ENCODE assay signal across 32 cellular contexts in genomic region chrX:149961572-149961971, GRCh38. TPM values are rescaled to one million over a fixed set of nuclear protein-coding genes. Genes with fewer than 3 reads are reported as not detected.
"Had no signal": no experiment of that assay in that cellular context is flagged by ENCODE, and none has a peak within 500 bp of the region (broad histone marks: within the 10 kb centered on the region; RNA-seq: fewer than 3 reads in every experiment).

No MANE protein-coding gene starts in this region.

- H3K4me3 ChIP-seq: left ventricle myocardium inferior, lung, pancreas, prostate gland, sigmoid colon, spleen, tibial nerve, uterus had no signal

- H3K27ac Mint-ChIP-seq: immature natural killer cell; mesothelial cell of epicardium; natural killer cell; stimulated activated memory B cell treated with anti-CD40 and anti-IgM and Interleukin-4, amounts not matched to agents 10 μg/mL and 1 μg/mL and 100 μg/mL, for 72 hours; stimulated activated naive CD8-positive, alpha-beta T cell treated with anti-CD3 and anti-CD28 coated beads, Interleukin-15, amount 100 ng/mL, for 72 hours; type B pancreatic cell had no signal

- FAIRE-seq: small intestine had no signal

- H3K4me3 Mint-ChIP-seq: immature natural killer cell; mesothelial cell of epicardium; naive B cell; natural killer cell; stimulated activated memory B cell treated with anti-CD40 and anti-IgM and Interleukin-4, amounts not matched to agents 10 μg/mL and 1 μg/mL and 100 μg/mL, for 72 hours; stimulated activated naive CD8-positive, alpha-beta T cell treated with anti-CD3 and anti-CD28 coated beads, Interleukin-15, amount 100 ng/mL, for 72 hours; type B pancreatic cell had no signal

- H3K27me3 Mint-ChIP-seq: naive B cell; stimulated activated memory B cell treated with anti-CD40 and anti-IgM and Interleukin-4, amounts not matched to agents 10 μg/mL and 1 μg/mL and 100 μg/mL, for 72 hours; stimulated activated naive CD8-positive, alpha-beta T cell treated with anti-CD3 and anti-CD28 coated beads, Interleukin-15, amount 100 ng/mL, for 72 hours; type B pancreatic cell had no signal

- H3K36me3 ChIP-seq: pancreas, prostate gland, tibial nerve, uterus had no signal

- DNase-seq: hypothalamus; immature natural killer cell; kidney; left colon; left ventricle myocardium inferior; mesendoderm; naive B cell; natural killer cell; pancreas; posterior cingulate gyrus; retina; right cardiac atrium; sigmoid colon; small intestine; spleen; stimulated activated CD4-positive, alpha-beta T cell treated with anti-CD3 and anti-CD28 coated beads, Interleukin-4, amount 100 ng/mL, for 24 hours; stimulated activated naive CD4-positive, alpha-beta T cell treated with Interleukin-2 at 50 U/mL for 16 hours; stimulated activated naive CD8-positive, alpha-beta T cell treated with anti-CD3 and anti-CD28 coated beads, Interleukin-15, amount 100 ng/mL, for 72 hours; substantia nigra; uterus had no signal

- H3K36me3 Mint-ChIP-seq: naive B cell, natural killer cell had no signal

- H3K9me3 Mint-ChIP-seq: immature natural killer cell; natural killer cell; stimulated activated memory B cell treated with anti-CD40 and anti-IgM and Interleukin-4, amounts not matched to agents 10 μg/mL and 1 μg/mL and 100 μg/mL, for 72 hours; stimulated activated naive CD8-positive, alpha-beta T cell treated with anti-CD3 and anti-CD28 coated beads, Interleukin-15, amount 100 ng/mL, for 72 hours had no signal

- ATAC-seq: left colon; natural killer cell; right cardiac atrium; stimulated activated memory B cell treated with anti-CD40 and anti-IgM and Interleukin-4, amounts not matched to agents 10 μg/mL and 1 μg/mL and 100 μg/mL, for 72 hours; stimulated activated naive CD8-positive, alpha-beta T cell treated with anti-CD3 and anti-CD28 coated beads, Interleukin-15, amount 100 ng/mL, for 72 hours had no signal

- H3K27ac ChIP-seq: left ventricle myocardium inferior, pancreas, prostate gland, sigmoid colon, spleen, uterus had no signal

- H3K4me1 ChIP-seq: prostate gland, sigmoid colon, spleen, tibial nerve, uterus had no signal

- H3K27me3 ChIP-seq: sigmoid colon, spleen, tibial nerve had no signal

- H3K9me3 ChIP-seq: left ventricle myocardium inferior, pancreas, prostate gland, sigmoid colon, spleen, tibial nerve, uterus had no signal

- H3K4me1 Mint-ChIP-seq: mesothelial cell of epicardium; naive B cell; natural killer cell; stimulated activated memory B cell treated with anti-CD40 and anti-IgM and Interleukin-4, amounts not matched to agents 10 μg/mL and 1 μg/mL and 100 μg/mL, for 72 hours; stimulated activated naive CD8-positive, alpha-beta T cell treated with anti-CD3 and anti-CD28 coated beads, Interleukin-15, amount 100 ng/mL, for 72 hours had no signal

RNA-seq across cellular contexts. Expression of gene HSFX4, which starts 32.2 kb away (rescaled TPM):
- total RNA-seq: kidney, left colon, left ventricle myocardium inferior, lower leg skin, lung, mesothelial cell of epicardium, mononuclear cell, natural killer cell, omental fat pad, pancreas, prostate gland, right cardiac atrium, sigmoid colon, spleen, temporal lobe, tibial nerve, ureter, uterus had no signal
- polyA plus RNA-seq: immature natural killer cell, neural cell, right cardiac atrium, sigmoid colon, small intestine, spleen had no signal
